Comparison of ENCODE assay signal across 8 cellular contexts in the genomic region with DNA sequence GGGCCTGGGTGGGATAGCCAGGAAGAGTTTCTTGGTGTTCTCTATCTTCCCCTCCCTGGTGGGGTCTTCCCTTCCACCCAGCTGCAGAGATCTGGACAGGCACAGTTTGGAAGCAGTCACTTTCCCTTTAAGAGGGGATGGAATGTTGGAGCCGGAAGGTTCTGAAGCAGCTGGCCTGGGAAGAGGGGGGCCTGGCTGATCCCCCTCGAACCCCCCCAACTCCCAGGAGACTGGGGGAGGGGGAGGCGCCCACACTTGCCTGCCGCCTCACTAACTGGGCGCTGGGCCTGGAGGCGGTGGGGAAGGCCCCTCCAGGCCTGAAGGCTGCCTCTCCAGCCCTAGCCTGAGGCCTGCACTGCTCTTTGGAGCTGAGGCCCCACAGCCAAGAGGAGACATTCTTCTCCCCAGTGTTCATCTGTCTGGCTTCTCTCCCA. TPM values are rescaled to one million over a fixed set of nuclear protein-coding genes. Genes with fewer than 3 reads are reported as not detected.
A peak's percentile ranks its signal among the peaks of the same experiment; 100 is the strongest.
DNase-seq lines count a peak whose midpoint lies in the region; ATAC-seq, FAIRE-seq and TF ChIP-seq lines count a peak whose summit lies in the region.

No MANE protein-coding gene starts in this region.

- POLR2A ChIA-PET in Caco-2 (lab: Charles Lee) = interaction anchor here (0.8 kb wide), 2 partner anchors 22 to 29 kb away, joined by 3 read pairs; partner anchors contain the start of gene ABCF3
- POLR2A ChIA-PET in IMR-90 (lab: Charles Lee; ENCODE audit: unreplicated experiment) = no interaction called here

- H4K91ac ChIP-seq in IMR-90 (ENCODE audit: insufficient read depth, low read depth, low read length) = peak overlapping the region; percentile 94

- WGBS in IMR-90 (ENCODE audit: extremely low coverage in 2 of 2, insufficient read length in 1 of 2), 2 experiments = no CpG with 5 or more reads among the region's 6 CpGs

- peaks cover 11% of the 10 kb centered on the region for H3K4me1 Mint-ChIP-seq in Caco-2 (ENCODE audit: low read depth, unreplicated experiment)

- intact Hi-C loops in Caco-2 (cut with micrococcal nuclease; ENCODE audit: unreplicated experiment) = loop anchor here (1.0 to 2.0 kb wide), 2 partner anchors 18 to 22 kb away; partner anchors contain the start of genes AP2M1 and EIF2B5
- intact Hi-C loops in IMR-90 (cut with micrococcal nuclease) = no loop called here
- intact Hi-C loops in left cardiac atrium (cut with DNase I) = loop anchor here in 1 of 2 donors (10.0 kb wide), 1 partner anchor 88 kb away; the partner anchor contains the start of genes ALG3 and EEF1AKMT4

- H2BK20ac ChIP-seq in IMR-90 (ENCODE audit: low read depth, low read length) = peak overlapping the region; percentile 40; the same call in 1 of the 2 replicates

- H3K4me3 Mint-ChIP-seq in Caco-2 (ENCODE audit: unreplicated experiment) = peak overlapping the region; percentile 98

- H4K20me1 ChIP-seq in IMR-90 (ENCODE audit: insufficient read depth, low read length) = peaks cover 53% of the 10 kb centered on the region

- H3K4me1 ChIP-seq in Caco-2 (peaks cover 7% of the 10 kb centered on the region; the same call in 1 of the 2 replicates), IMR-90 (ENCODE audit: control insufficient read depth, insufficient read depth, low read length) (peaks cover 16% of the 10 kb centered on the region), adipocyte (ENCODE audit: control insufficient read depth, insufficient read depth, low read length) (peaks cover 46% of the 10 kb centered on the region), parathyroid adenoma (peaks cover 18% of the 10 kb centered on the region)

- ATAC-seq in IMR-90 (ENCODE audit: low read depth) = peak; percentile 59
- peak; percentile 58 to 77 for ATAC-seq in left cardiac atrium

- H4K8ac ChIP-seq in IMR-90 (ENCODE audit: low read depth in 2 of 2, low read length in 2 of 2) = peak overlapping the region; percentile 90 to 93; a peak in 3 of 4 replicates

- H2AK5ac ChIP-seq in IMR-90 (ENCODE audit: low read depth, low read length) = peak overlapping the region; percentile 94

- dilution Hi-C loops in IMR-90 (cut with HindIII; ENCODE audit: low sequenced_read_pairs, unreplicated experiment) = no loop called here

- H3K9me3 Mint-ChIP-seq in Caco-2 (ENCODE audit: unreplicated experiment) = no peaks in the 10 kb centered on the region

- H3K18ac ChIP-seq in IMR-90 (ENCODE audit: low read depth, low read length) = peak overlapping the region; percentile 92

- peaks cover 9 to 63% of the 10 kb centered on the region in 2 experiments; a peak in 3 of 4 replicates for H3K79me1 ChIP-seq in IMR-90 (ENCODE audit: low read depth in 1 of 2, low read length in 2 of 2)

- BruUV-seq in Caco-2 (replicated peaks; lab: Mats Ljungman, UMichigan) = no TSS peak
- no TSS peak for BruUV-seq in IMR-90 (replicated peaks; lab: Mats Ljungman, UMichigan)

- H3K27ac ChIP-seq in IMR-90 (ENCODE audit: insufficient read depth, low read length) (peak overlapping the region; percentile 96), parathyroid adenoma (peak overlapping the region; percentile 68)

- peak overlapping the region; percentile 96 for H2AFZ ChIP-seq in IMR-90 (replicated peaks; ENCODE audit: low read length, poor library complexity)
- H2AFZ ChIP-seq in parathyroid adenoma = peak overlapping the region; percentile 69

- TF ChIP-seq CTCF in Caco-2 (IDR thresholded peaks at IDR 0.05; ENCODE audit: insufficient read depth in 1 of 2, low read depth in 1 of 2, low read length in 1 of 2, severe bottlenecking in 1 of 2, unreplicated experiment in 1 of 2) (no peak), IMR-90 (conservative IDR thresholded peaks at IDR 0.05; ENCODE audit: low read depth, low read length) (no peak), parathyroid adenoma (IDR thresholded peaks at IDR 0.05) (no peak)

- in situ Hi-C loops in IMR-90 (cut with MboI; ENCODE audit: low sequenced_read_pairs) = no loop called here

- no peak for TF ChIP-seq RAD21 in IMR-90 (IDR thresholded peaks at IDR 0.05; ENCODE audit: low read length)

- H3K27me3 Mint-ChIP-seq in Caco-2 (ENCODE audit: insufficient read depth, unreplicated experiment) = no peaks in the 10 kb centered on the region

- DNase-seq in Caco-2 = peak in 1 of 2 experiments; percentile 38
- peak; percentile 60 for DNase-seq in IMR-90
- peak; percentile 74 for DNase-seq in adipocyte (ENCODE audit: low read depth)
- peak; percentile 66 for DNase-seq in left cardiac atrium
- no peak for DNase-seq in stimulated activated CD4-positive, alpha-beta T cell treated with anti-CD3 and anti-CD28 coated beads, Interleukin-4, amount 100 ng/mL, for 1 hour
- DNase-seq in activated gamma-delta T cell treated with Interleukin-2 at 50 U/mL for 16 hours = no peak
- DNase-seq in urothelium cell line (ENCODE audit: low spot score) = no peak

- H3K36me3 Mint-ChIP-seq in Caco-2 (ENCODE audit: insufficient read depth, unreplicated experiment) = peaks cover 22% of the 10 kb centered on the region

- H3K9me1 ChIP-seq in IMR-90 (ENCODE audit: insufficient read depth, low read length) = peaks cover 16% of the 10 kb centered on the region; the same call in 1 of the 2 replicates

- peak overlapping the region; percentile 84 for H4K5ac ChIP-seq in IMR-90 (ENCODE audit: low read depth, low read length)

- peak overlapping the region; percentile 76 for H2BK120ac ChIP-seq in IMR-90 (ENCODE audit: low read depth, low read length)

- peak overlapping the region; percentile 92 for H3K56ac ChIP-seq in IMR-90 (ENCODE audit: extremely low read depth, insufficient read depth, low read length)

- CTCF ChIA-PET in Caco-2 (lab: Charles Lee) = interaction anchor here (1.3 kb wide), 1 partner anchor 18 kb away, joined by 3 read pairs; the partner anchor contains the start of gene AP2M1
- CTCF ChIA-PET in IMR-90 (lab: Yijun Ruan, JAX) = no interaction called here

- H3K4me2 ChIP-seq in IMR-90 (ENCODE audit: low read depth, low read length) (peak overlapping the region; percentile 96), parathyroid adenoma (ENCODE audit: low read length) (peak overlapping the region; percentile 96)

- H2AK9ac ChIP-seq in IMR-90 (replicated peaks; ENCODE audit: low read depth, low read length, poor library complexity) = peak overlapping the region; percentile 97

- H3K23ac ChIP-seq in IMR-90 (ENCODE audit: low read depth, low read length) = peak overlapping the region; percentile 97

- TF ChIP-seq POLR2A in IMR-90 (IDR thresholded peaks at IDR 0.05; ENCODE audit: low read depth, low read length) = no peak

- H3K4ac ChIP-seq in IMR-90 (ENCODE audit: low read depth, low read length) = peak overlapping the region; percentile 96

- H2BK15ac ChIP-seq in IMR-90 (ENCODE audit: low read depth, low read length) = peak overlapping the region; percentile 86; the same call in 1 of the 3 replicates

- FAIRE-seq in urothelium cell line (lab: Jason Lieb, UNC) = no peak

- no peaks in the 10 kb centered on the region for H3K27me3 ChIP-seq in Caco-2 (replicated peaks; ENCODE audit: control insufficient read depth, insufficient read depth, low read length)
- no peaks in the 10 kb centered on the region for H3K27me3 ChIP-seq in IMR-90 (ENCODE audit: control insufficient read depth, insufficient read depth, low read length)
- no peaks in the 10 kb centered on the region for H3K27me3 ChIP-seq in adipocyte (replicated peaks; ENCODE audit: control insufficient read depth, insufficient read depth, low read length)
- no peaks in the 10 kb centered on the region for H3K27me3 ChIP-seq in parathyroid adenoma (ENCODE audit: control insufficient read depth, insufficient read depth, low read length)

- H3K14ac ChIP-seq in IMR-90 (replicated peaks; ENCODE audit: low read depth, low read length) = peak overlapping the region; percentile 97

- H3K36me3 ChIP-seq in Caco-2 (ENCODE audit: control insufficient read depth, insufficient read depth, low read length) = no peaks in the 10 kb centered on the region; the same call in 1 of the 2 replicates
- peaks cover 4% of the 10 kb centered on the region; the same call in 1 of the 2 replicates for H3K36me3 ChIP-seq in IMR-90 (ENCODE audit: control insufficient read depth, insufficient read depth, low read length)
- H3K36me3 ChIP-seq in adipocyte (ENCODE audit: control insufficient read depth, insufficient read depth, low read length, severe bottlenecking) = no peaks in the 10 kb centered on the region
- no peaks in the 10 kb centered on the region for H3K36me3 ChIP-seq in parathyroid adenoma (ENCODE audit: control insufficient read depth, insufficient read depth, low read length)

- H2BK5ac ChIP-seq in IMR-90 (ENCODE audit: low read depth, low read length, poor library complexity, severe bottlenecking) = peak overlapping the region; percentile 94

- H3K79me2 ChIP-seq in parathyroid adenoma = peaks cover 47% of the 10 kb centered on the region

- H3K4me3 ChIP-seq in Caco-2 (ENCODE audit: low read depth, low read length) (peak overlapping the region; percentile 81), IMR-90 (ENCODE audit: insufficient read depth, low read depth, low read length) (peak overlapping the region; percentile 99), adipocyte (ENCODE audit: low read length) (peak overlapping the region; percentile 100), parathyroid adenoma (ENCODE audit: low read depth, low read length) (peak overlapping the region; percentile 93)

- H3K9me3 ChIP-seq in Caco-2 = no peaks in the 10 kb centered on the region
- no peaks in the 10 kb centered on the region for H3K9me3 ChIP-seq in IMR-90 (ENCODE audit: control insufficient read depth, insufficient read depth, low read length)
- H3K9me3 ChIP-seq in adipocyte (ENCODE audit: control insufficient read depth, low read length) = no peaks in the 10 kb centered on the region
- H3K9me3 ChIP-seq in parathyroid adenoma (ENCODE audit: control insufficient read depth, low read length) = no peaks in the 10 kb centered on the region

- peak overlapping the region; percentile 98 for H3K9ac ChIP-seq in IMR-90 (ENCODE audit: low read depth, low read length)
- H3K9ac ChIP-seq in adipocyte (ENCODE audit: low read length) = peak overlapping the region; percentile 97
- H3K9ac ChIP-seq in parathyroid adenoma = no peak overlapping the region

- H3K27ac Mint-ChIP-seq in Caco-2 (ENCODE audit: unreplicated experiment) = peak overlapping the region; percentile 87

RNA-seq across cellular contexts. Expression of gene DVL3, which starts 1.4 kb away (rescaled TPM):
- 83.9 and 86.7 TPM in 2 replicates for total RNA-seq in Caco-2 (2022)
- 23.3 and 24.2 TPM in 2 replicates for total RNA-seq in IMR-90 (2012; rRNA removed)
- polyA plus RNA-seq in IMR-90 (2012; rRNA removed) = 40.4 and 41.2 TPM in 2 replicates
- polyA plus RNA-seq in IMR-90 (2012; cell fraction: cytosol; rRNA removed) = 20.9 and 33.6 TPM in 2 replicates
- polyA plus RNA-seq in IMR-90 (2012; cell fraction: nucleus; rRNA removed; ENCODE audit: low replicate concordance) = 168 and 247 TPM in 2 replicates
- 10 to 100 TPM; 42.6 to 66.2 TPM for total RNA-seq in left cardiac atrium

RNA-seq across cellular contexts. Expression of gene AP2M1, which starts 18.1 kb away (rescaled TPM):
- 202 and 214 TPM in 2 replicates for total RNA-seq in Caco-2 (2022)
- total RNA-seq in IMR-90 (2012; rRNA removed) = 855 and 876 TPM in 2 replicates
- polyA plus RNA-seq in IMR-90 (2012; rRNA removed) = 1,065 and 1,068 TPM in 2 replicates
- 678 and 934 TPM in 2 replicates for polyA plus RNA-seq in IMR-90 (2012; cell fraction: cytosol; rRNA removed)
- 745 and 883 TPM in 2 replicates for polyA plus RNA-seq in IMR-90 (2012; cell fraction: nucleus; rRNA removed; ENCODE audit: low replicate concordance)
- 100 to 1,000 TPM; 278 to 314 TPM for total RNA-seq in left cardiac atrium

RNA-seq across cellular contexts. Expression of gene EIF2B5, which starts 21.4 kb away (rescaled TPM):
- total RNA-seq in Caco-2 (2022) (43.8 and 52.9 TPM in 2 replicates), IMR-90 (2012; rRNA removed) (32.5 and 37.6 TPM in 2 replicates), left cardiac atrium (10 to 100 TPM; 29.1 to 30.5 TPM)
- 29.5 and 31.7 TPM in 2 replicates for polyA plus RNA-seq in IMR-90 (2012; rRNA removed)
- 15.9 and 20.4 TPM in 2 replicates for polyA plus RNA-seq in IMR-90 (2012; cell fraction: cytosol; rRNA removed)
- polyA plus RNA-seq in IMR-90 (2012; cell fraction: nucleus; rRNA removed; ENCODE audit: low replicate concordance) = 70.7 and 100 TPM in 2 replicates

RNA-seq across cellular contexts. Expression of gene ABCF3, which starts 29.5 kb away (rescaled TPM):
- 68.8 and 69.8 TPM in 2 replicates for total RNA-seq in Caco-2 (2022)
- total RNA-seq in IMR-90 (2012; rRNA removed) = 35.0 and 36.9 TPM in 2 replicates
- 58.3 and 59.2 TPM in 2 replicates for polyA plus RNA-seq in IMR-90 (2012; rRNA removed)
- 37.0 and 55.1 TPM in 2 replicates for polyA plus RNA-seq in IMR-90 (2012; cell fraction: cytosol; rRNA removed)
- polyA plus RNA-seq in IMR-90 (2012; cell fraction: nucleus; rRNA removed; ENCODE audit: low replicate concordance) = 175 and 264 TPM in 2 replicates
- 10 to 100 TPM; 54.4 to 78.2 TPM for total RNA-seq in left cardiac atrium

RNA-seq across cellular contexts. Expression of gene HTR3E, which starts 59.7 kb away (rescaled TPM):
- not detected in 2 replicates for total RNA-seq in Caco-2 (2022)
- total RNA-seq in IMR-90 (2012; rRNA removed) = not detected in 2 replicates
- not detected in 2 replicates for polyA plus RNA-seq in IMR-90 (2012; rRNA removed)
- not detected in 2 replicates for polyA plus RNA-seq in IMR-90 (2012; cell fraction: cytosol; rRNA removed)
- not detected in 2 replicates for polyA plus RNA-seq in IMR-90 (2012; cell fraction: nucleus; rRNA removed; ENCODE audit: low replicate concordance)
- not detected for total RNA-seq in left cardiac atrium

Comparison
In these comparisons a context has a peak if more than half of its experiments do, and no peak if none do; other contexts are left out.
1. DNase-seq: peak in IMR-90 (single experiment), adipocyte (single experiment) and left cardiac atrium (single experiment); none in stimulated activated CD4-positive, alpha-beta T cell treated with anti-CD3 and anti-CD28 coated beads, Interleukin-4, amount 100 ng/mL, for 1 hour (single experiment), activated gamma-delta T cell treated with Interleukin-2 at 50 U/mL for 16 hours (single experiment) and urothelium cell line (single experiment).
2. Peak in every context shown above with its lines, with median percentiles within 50 percentile points of each other: H3K4me3 ChIP-seq.